In the genomic region with DNA sequence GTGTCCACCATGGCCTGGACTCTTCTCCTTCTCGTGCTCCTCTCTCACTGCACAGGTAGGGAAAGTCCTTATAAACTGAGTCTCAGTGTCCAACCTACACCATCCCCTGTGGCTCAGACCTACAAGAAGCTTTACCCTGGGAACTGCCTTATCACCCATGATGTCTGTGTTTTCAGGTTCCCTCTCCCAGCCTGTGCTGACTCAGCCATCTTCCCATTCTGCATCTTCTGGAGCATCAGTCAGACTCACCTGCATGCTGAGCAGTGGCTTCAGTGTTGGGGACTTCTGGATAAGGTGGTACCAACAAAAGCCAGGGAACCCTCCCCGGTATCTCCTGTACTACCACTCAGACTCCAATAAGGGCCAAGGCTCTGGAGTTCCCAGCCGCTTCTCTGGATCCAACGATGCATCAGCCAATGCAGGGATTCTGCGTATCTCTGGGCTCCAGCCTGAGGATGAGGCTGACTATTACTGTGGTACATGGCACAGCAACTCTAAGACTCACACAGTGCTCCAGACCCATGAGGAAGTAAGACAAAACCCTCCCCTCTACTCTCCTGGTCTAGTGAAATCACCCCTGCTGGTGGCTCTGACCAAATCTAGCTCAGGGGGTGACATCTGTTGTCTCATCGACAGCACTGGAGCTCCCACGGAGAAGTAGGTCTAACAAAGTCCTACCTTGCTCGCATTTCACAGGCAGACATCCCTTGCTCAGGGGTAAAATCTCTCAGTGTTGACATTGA, we compare ENCODE assay signal across 1 cellular context.
TF ChIP-seq lines count a peak whose summit lies in the region.

No MANE protein-coding gene starts in this region.

TF ChIP-seq in H1, 55 proteins besides CTCF, POLR2A, EP300 and RAD21:
- TF ChIP-seq, protein P1, sequence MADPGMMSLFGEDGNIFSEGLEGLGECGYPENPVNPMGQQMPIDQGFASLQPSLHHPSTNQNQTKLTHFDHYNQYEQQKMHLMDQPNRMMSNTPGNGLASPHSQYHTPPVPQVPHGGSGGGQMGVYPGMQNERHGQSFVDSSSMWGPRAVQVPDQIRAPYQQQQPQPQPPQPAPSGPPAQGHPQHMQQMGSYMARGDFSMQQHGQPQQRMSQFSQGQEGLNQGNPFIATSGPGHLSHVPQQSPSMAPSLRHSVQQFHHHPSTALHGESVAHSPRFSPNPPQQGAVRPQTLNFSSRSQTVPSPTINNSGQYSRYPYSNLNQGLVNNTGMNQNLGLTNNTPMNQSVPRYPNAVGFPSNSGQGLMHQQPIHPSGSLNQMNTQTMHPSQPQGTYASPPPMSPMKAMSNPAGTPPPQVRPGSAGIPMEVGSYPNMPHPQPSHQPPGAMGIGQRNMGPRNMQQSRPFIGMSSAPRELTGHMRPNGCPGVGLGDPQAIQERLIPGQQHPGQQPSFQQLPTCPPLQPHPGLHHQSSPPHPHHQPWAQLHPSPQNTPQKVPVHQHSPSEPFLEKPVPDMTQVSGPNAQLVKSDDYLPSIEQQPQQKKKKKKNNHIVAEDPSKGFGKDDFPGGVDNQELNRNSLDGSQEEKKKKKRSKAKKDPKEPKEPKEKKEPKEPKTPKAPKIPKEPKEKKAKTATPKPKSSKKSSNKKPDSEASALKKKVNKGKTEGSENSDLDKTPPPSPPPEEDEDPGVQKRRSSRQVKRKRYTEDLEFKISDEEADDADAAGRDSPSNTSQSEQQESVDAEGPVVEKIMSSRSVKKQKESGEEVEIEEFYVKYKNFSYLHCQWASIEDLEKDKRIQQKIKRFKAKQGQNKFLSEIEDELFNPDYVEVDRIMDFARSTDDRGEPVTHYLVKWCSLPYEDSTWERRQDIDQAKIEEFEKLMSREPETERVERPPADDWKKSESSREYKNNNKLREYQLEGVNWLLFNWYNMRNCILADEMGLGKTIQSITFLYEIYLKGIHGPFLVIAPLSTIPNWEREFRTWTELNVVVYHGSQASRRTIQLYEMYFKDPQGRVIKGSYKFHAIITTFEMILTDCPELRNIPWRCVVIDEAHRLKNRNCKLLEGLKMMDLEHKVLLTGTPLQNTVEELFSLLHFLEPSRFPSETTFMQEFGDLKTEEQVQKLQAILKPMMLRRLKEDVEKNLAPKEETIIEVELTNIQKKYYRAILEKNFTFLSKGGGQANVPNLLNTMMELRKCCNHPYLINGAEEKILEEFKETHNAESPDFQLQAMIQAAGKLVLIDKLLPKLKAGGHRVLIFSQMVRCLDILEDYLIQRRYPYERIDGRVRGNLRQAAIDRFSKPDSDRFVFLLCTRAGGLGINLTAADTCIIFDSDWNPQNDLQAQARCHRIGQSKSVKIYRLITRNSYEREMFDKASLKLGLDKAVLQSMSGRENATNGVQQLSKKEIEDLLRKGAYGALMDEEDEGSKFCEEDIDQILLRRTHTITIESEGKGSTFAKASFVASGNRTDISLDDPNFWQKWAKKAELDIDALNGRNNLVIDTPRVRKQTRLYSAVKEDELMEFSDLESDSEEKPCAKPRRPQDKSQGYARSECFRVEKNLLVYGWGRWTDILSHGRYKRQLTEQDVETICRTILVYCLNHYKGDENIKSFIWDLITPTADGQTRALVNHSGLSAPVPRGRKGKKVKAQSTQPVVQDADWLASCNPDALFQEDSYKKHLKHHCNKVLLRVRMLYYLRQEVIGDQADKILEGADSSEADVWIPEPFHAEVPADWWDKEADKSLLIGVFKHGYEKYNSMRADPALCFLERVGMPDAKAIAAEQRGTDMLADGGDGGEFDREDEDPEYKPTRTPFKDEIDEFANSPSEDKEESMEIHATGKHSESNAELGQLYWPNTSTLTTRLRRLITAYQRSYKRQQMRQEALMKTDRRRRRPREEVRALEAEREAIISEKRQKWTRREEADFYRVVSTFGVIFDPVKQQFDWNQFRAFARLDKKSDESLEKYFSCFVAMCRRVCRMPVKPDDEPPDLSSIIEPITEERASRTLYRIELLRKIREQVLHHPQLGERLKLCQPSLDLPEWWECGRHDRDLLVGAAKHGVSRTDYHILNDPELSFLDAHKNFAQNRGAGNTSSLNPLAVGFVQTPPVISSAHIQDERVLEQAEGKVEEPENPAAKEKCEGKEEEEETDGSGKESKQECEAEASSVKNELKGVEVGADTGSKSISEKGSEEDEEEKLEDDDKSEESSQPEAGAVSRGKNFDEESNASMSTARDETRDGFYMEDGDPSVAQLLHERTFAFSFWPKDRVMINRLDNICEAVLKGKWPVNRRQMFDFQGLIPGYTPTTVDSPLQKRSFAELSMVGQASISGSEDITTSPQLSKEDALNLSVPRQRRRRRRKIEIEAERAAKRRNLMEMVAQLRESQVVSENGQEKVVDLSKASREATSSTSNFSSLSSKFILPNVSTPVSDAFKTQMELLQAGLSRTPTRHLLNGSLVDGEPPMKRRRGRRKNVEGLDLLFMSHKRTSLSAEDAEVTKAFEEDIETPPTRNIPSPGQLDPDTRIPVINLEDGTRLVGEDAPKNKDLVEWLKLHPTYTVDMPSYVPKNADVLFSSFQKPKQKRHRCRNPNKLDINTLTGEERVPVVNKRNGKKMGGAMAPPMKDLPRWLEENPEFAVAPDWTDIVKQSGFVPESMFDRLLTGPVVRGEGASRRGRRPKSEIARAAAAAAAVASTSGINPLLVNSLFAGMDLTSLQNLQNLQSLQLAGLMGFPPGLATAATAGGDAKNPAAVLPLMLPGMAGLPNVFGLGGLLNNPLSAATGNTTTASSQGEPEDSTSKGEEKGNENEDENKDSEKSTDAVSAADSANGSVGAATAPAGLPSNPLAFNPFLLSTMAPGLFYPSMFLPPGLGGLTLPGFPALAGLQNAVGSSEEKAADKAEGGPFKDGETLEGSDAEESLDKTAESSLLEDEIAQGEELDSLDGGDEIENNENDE (IDR thresholded peaks at IDR 0.05; ENCODE audit: insufficient replicate concordance, low read length) = no peak
- TF ChIP-seq CHD1 (IDR thresholded peaks at IDR 0.05; ENCODE audit: low read depth, low read length) (no peak), BACH1 (IDR thresholded peaks at IDR 0.05; ENCODE audit: low read length) (no peak), EZH2 (IDR thresholded peaks at IDR 0.05; ENCODE audit: low read depth, low read length, severe bottlenecking) (no peak)
